9 cellular contexts compared by ENCODE assay signal in genomic region chr3:5195605-5196004, GRCh38. TPM values are rescaled to one million over a fixed set of nuclear protein-coding genes. Genes with fewer than 3 reads are reported as not detected.
DNase-seq lines count a peak whose midpoint lies in the region; TF ChIP-seq lines count a peak whose summit lies in the region.
"Had no signal": no experiment of that assay in that cellular context is flagged by ENCODE, and none has a peak within 500 bp of the region (broad histone marks: within the 10 kb centered on the region; RNA-seq: fewer than 3 reads in every experiment).

No MANE protein-coding gene starts in this region.

- peak overlapping the region; percentile 78 for H3K27ac ChIP-seq in suprapubic skin

- H3K36me3 ChIP-seq in suprapubic skin = peaks cover 14% of the 10 kb centered on the region

- 59% methylated on average over 2 of the region's 2 CpGs for WGBS in suprapubic skin

- DNase-seq in activated effector memory CD4-positive, alpha-beta T cell treated with anti-CD3 and anti-CD28 coated beads, Interleukin-2, amount 50 U/mL, for 16 hours = peak; percentile 76
- no peak for DNase-seq in activated effector memory CD4-positive, alpha-beta T cell treated with Interleukin-2 at 50 U/mL for 16 hours
- DNase-seq in SW480 (ENCODE audit: low spot score) = peak; percentile 40
- peak; percentile 19 for DNase-seq in fibroblast of villous mesenchyme (ENCODE audit: low read depth)
- no peak for DNase-seq in suprapubic skin (ENCODE audit: low spot score in 2 of 2)
- DNase-seq in NCI-H82 treated with DMSO at 0.1 percent for 48 hours (lab: John Stamatoyannopoulos, UW; ENCODE audit: unreplicated experiment) = no peak
- no peak for DNase-seq in NCI-H2081 treated with DMSO at 0.1 percent for 48 hours (lab: John Stamatoyannopoulos, UW)
- DNase-seq in NCI-H526 treated with DMSO at 0.1 percent for 48 hours (lab: John Stamatoyannopoulos, UW) = no peak
- DNase-seq: cerebellar nuclear complex had no signal

- peaks cover 81% of the 10 kb centered on the region for H3K4me1 ChIP-seq in suprapubic skin

- TF ChIP-seq POLR2A in suprapubic skin (IDR thresholded peaks at IDR 0.05) = no peak

- H3K4me3 ChIP-seq in fibroblast of villous mesenchyme (ENCODE audit: low read depth, low read length) = no peak overlapping the region
- no peak overlapping the region for H3K4me3 ChIP-seq in suprapubic skin

- TF ChIP-seq CTCF in fibroblast of villous mesenchyme (IDR thresholded peaks at IDR 0.05; ENCODE audit: insufficient read depth, low read depth, low read length) (no peak), suprapubic skin (IDR thresholded peaks at IDR 0.05) (no peak)

- no peaks in the 10 kb centered on the region for H3K27me3 ChIP-seq in suprapubic skin

- TF ChIP-seq EP300 in suprapubic skin (IDR thresholded peaks at IDR 0.05) = no peak

- no peaks in the 10 kb centered on the region for H3K9me3 ChIP-seq in suprapubic skin

RNA-seq across cellular contexts. Expression of gene EDEM1, which starts 8.1 kb away (rescaled TPM):
- 47.0 and 47.1 TPM in 2 replicates for total RNA-seq in fibroblast of villous mesenchyme
- total RNA-seq in suprapubic skin = 100 to 1,000 TPM in 1 of 4 donors, 10 to 100 TPM in 3; 48.1 to 127 (median 56.3) TPM

Comparison
In these comparisons a context has a peak if more than half of its experiments do, and no peak if none do; other contexts are left out.
1. DNase-seq: peak in activated effector memory CD4-positive, alpha-beta T cell treated with anti-CD3 and anti-CD28 coated beads, Interleukin-2, amount 50 U/mL, for 16 hours (single experiment), SW480 (single experiment) and fibroblast of villous mesenchyme (single experiment); none in activated effector memory CD4-positive, alpha-beta T cell treated with Interleukin-2 at 50 U/mL for 16 hours (single experiment), suprapubic skin (0 of 2), NCI-H82 treated with DMSO at 0.1 percent for 48 hours (single experiment), NCI-H2081 treated with DMSO at 0.1 percent for 48 hours (single experiment) and NCI-H526 treated with DMSO at 0.1 percent for 48 hours (single experiment).